ENCODE assay signal across 11 cellular contexts in genomic region chr1:47624531-47624930, GRCh38.
DNase-seq lines count a peak whose midpoint lies in the region; ATAC-seq, FAIRE-seq and TF ChIP-seq lines count a peak whose summit lies in the region.
"Had no signal": no experiment of that assay in that cellular context is flagged by ENCODE, and none has a peak within 500 bp of the region (broad histone marks: within the 10 kb centered on the region; RNA-seq: fewer than 3 reads in every experiment).

No MANE protein-coding gene starts in this region.

- no peak overlapping the region for H2AFZ ChIP-seq in H9 (ENCODE audit: low read length)

- H4K91ac ChIP-seq in H9 (ENCODE audit: insufficient read length, low read depth, low read length): no peak overlapping the region

- H3K4me3 ChIP-seq in coronary artery: no peak overlapping the region
- no peak overlapping the region for H3K4me3 ChIP-seq in pancreas

- H3K79me2 ChIP-seq in H9 (ENCODE audit: insufficient read depth, low read length): no peaks in the 10 kb centered on the region

- ATAC-seq in pancreas: peak; percentile 38 to 75 (median 64)

- no peak overlapping the region for H3K4me2 ChIP-seq in H9 (ENCODE audit: insufficient read depth, insufficient read length, low read length)

- no peak overlapping the region for H3K18ac ChIP-seq in H9 (ENCODE audit: insufficient read length, low read depth, low read length)

- no peak overlapping the region for H2BK12ac ChIP-seq in H9 (ENCODE audit: insufficient read length, low read depth, low read length)

- no peaks in the 10 kb centered on the region for H3K23me2 ChIP-seq in H9 (ENCODE audit: insufficient read length, low read depth, low read length, poor library complexity, severe bottlenecking)

- no peak overlapping the region for H4K8ac ChIP-seq in H9 (replicated peaks; ENCODE audit: insufficient read length, low read depth, low read length)

- TF ChIP-seq CTCF in H9 (conservative IDR thresholded peaks at IDR 0.05) (peak; percentile 82), coronary artery (IDR thresholded peaks at IDR 0.05) (no peak), pancreas (IDR thresholded peaks at IDR 0.05) (peak in 1 of 4 donors; percentile 10)

- no peak overlapping the region for H2AK5ac ChIP-seq in H9 (ENCODE audit: insufficient read length, low read length)

- H3K79me1 ChIP-seq in H9 (ENCODE audit: insufficient read depth, low read depth, low read length, poor library complexity, severe bottlenecking): no peaks in the 10 kb centered on the region

- no peak overlapping the region for H3K9ac ChIP-seq in H9 (ENCODE audit: extremely low read depth, insufficient read length, low read length)

- no peak overlapping the region for H3K27ac ChIP-seq in H9 (ENCODE audit: insufficient read length, low read depth, low read length)
- H3K27ac ChIP-seq in coronary artery: no peak overlapping the region
- no peak overlapping the region for H3K27ac ChIP-seq in pancreas

- H2BK20ac ChIP-seq in H9 (ENCODE audit: low read depth, low read length, poor library complexity, severe bottlenecking): no peak overlapping the region

- no peak overlapping the region for H3K23ac ChIP-seq in H9 (ENCODE audit: insufficient read length, low read depth, low read length)

- no peaks in the 10 kb centered on the region for H3K36me3 ChIP-seq in pancreas

- H3T11ph ChIP-seq in H9 (ENCODE audit: low read length): no peak overlapping the region

- H2BK15ac ChIP-seq in H9 (ENCODE audit: low read depth, low read length): no peak overlapping the region

- no peaks in the 10 kb centered on the region for H3K36me3 Mint-ChIP-seq in H9 (ENCODE audit: insufficient read depth in 1 of 3, low read depth in 3 of 3)

- no peak overlapping the region for H2BK5ac ChIP-seq in H9 (ENCODE audit: insufficient read length, low read length)

- H3K4me3 Mint-ChIP-seq in H9: no peak overlapping the region

- no peak overlapping the region for H3K56ac ChIP-seq in H9 (ENCODE audit: insufficient read length, low read depth, low read length)

- peaks cover 3 to 8% of the 10 kb centered on the region in 2 experiments; a peak in 2 of 4 replicates for H3K4me1 Mint-ChIP-seq in H9

- intact Hi-C loops in pancreas (cut with DNase I): no loop called here

- H3K27ac Mint-ChIP-seq in H9: no peak overlapping the region

- DNase-seq in H9: peak; percentile 81
- DNase-seq in NCI-H2171 (lab: John Stamatoyannopoulos, UW): peak; percentile 3
- DNase-seq in coronary artery (ENCODE audit: low spot score): peak; percentile 64
- peak in 2 of 6 donors; percentile 19 to 31 for DNase-seq in pancreas
- no peak for DNase-seq in hypothalamus (lab: John Stamatoyannopoulos, UW)
- no peak for DNase-seq in cerebellar nuclear complex (lab: John Stamatoyannopoulos, UW)
- no peak for DNase-seq in D341Med (ENCODE audit: low spot score)
- no peak for DNase-seq in activated effector memory CD4-positive, alpha-beta T cell treated with Interleukin-2 at 50 U/mL for 16 hours
- DNase-seq: activated naive CD4-positive, alpha-beta T cell; effector memory CD4-positive, alpha-beta T cell; NCI-H524 treated with DMSO at 0.1 percent for 48 hours had no signal

- H3K9me3 ChIP-seq in H9 (ENCODE audit: control insufficient read depth, low read depth, low read length) (no peaks in the 10 kb centered on the region), pancreas (no peaks in the 10 kb centered on the region)

- no peaks in the 10 kb centered on the region for H3K9me3 Mint-ChIP-seq in H9

- peaks cover 54% of the 10 kb centered on the region for H3K27me3 Mint-ChIP-seq in H9 (ENCODE audit: low read depth)

- no peak overlapping the region for H2BK120ac ChIP-seq in H9 (ENCODE audit: low read depth, low read length, poor library complexity, severe bottlenecking)

- H3K14ac ChIP-seq in H9 (ENCODE audit: insufficient read depth, low read length): no peak overlapping the region

- WGBS in H9 (ENCODE audit: extremely low coverage, insufficient read length, low lambda C conversion rate): no CpG with 5 or more reads among the region's 4 CpGs
- 42 to 54% methylated on average over 4 of the region's 4 CpGs for WGBS in pancreas, 2 donors

- no peak overlapping the region for H4K5ac ChIP-seq in H9 (ENCODE audit: insufficient read length, low read depth, low read length)

- H3K27me3 ChIP-seq in H9 (ENCODE audit: insufficient read depth, low read length) (no peaks in the 10 kb centered on the region; the same call in 1 of the 2 replicates), pancreas (no peaks in the 10 kb centered on the region)

- FAIRE-seq in pancreas (lab: Jason Lieb, UNC): no peak

- H4K20me1 ChIP-seq in H9 (ENCODE audit: control insufficient read depth, insufficient read depth, insufficient read length): no peaks in the 10 kb centered on the region

- H3K4ac ChIP-seq in H9 (ENCODE audit: low read depth, low read length): no peak overlapping the region

- H3K4me1 ChIP-seq in H9 (ENCODE audit: insufficient read depth, low read length) (no peaks in the 10 kb centered on the region), pancreas (no peaks in the 10 kb centered on the region)

Comparison
In these comparisons a context has a peak if more than half of its experiments do, and no peak if none do; other contexts are left out.
1. DNase-seq: peak in H9 (single experiment), NCI-H2171 (single experiment) and coronary artery (single experiment); none in hypothalamus (0 of 51), cerebellar nuclear complex (0 of 2), D341Med (single experiment) and activated effector memory CD4-positive, alpha-beta T cell treated with Interleukin-2 at 50 U/mL for 16 hours (single experiment).